11 cellular contexts compared by ENCODE assay signal in the genomic region with DNA sequence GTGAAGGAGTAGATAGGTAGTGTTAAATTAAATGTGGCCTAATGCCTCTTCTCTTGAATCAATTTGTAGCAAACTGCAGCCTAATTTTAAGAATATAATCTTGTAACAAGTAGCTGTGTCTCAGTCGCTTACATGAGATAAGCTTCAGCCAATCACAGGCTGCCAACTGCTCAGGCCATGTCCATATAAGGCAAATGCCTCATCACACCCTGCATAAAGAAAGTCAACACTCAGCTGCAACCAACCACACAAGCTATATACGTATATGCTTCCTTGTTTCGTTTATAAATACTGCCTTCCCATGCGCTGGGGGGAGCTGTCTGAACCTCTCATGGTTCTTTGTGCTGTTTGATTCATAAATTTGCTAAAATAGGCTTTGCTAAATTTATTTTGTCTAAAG.
DNase-seq lines count a peak whose midpoint lies in the region; ATAC-seq, FAIRE-seq and TF ChIP-seq lines count a peak whose summit lies in the region.
"Had no signal": no experiment of that assay in that cellular context is flagged by ENCODE, and none has a peak within 500 bp of the region (broad histone marks: within the 10 kb centered on the region; RNA-seq: fewer than 3 reads in every experiment).

No MANE protein-coding gene starts in this region.

- CTCF ChIA-PET in HepG2 (lab: Yijun Ruan, JAX; ENCODE audit: low intra/inter-chr PET ratio, low total read pairs), result no interaction called here

- BruUV-seq in HepG2 (replicated peaks; lab: Mats Ljungman, UMichigan), result no TSS peak

- intact Hi-C loops in HepG2 (cut with micrococcal nuclease; ENCODE audit: unreplicated experiment) (no loop called here), right lobe of liver (cut with DNase I) (no loop called here)

- H3K4me2 ChIP-seq in HepG2 (ENCODE audit: low read depth, low read length), result no peak overlapping the region

- H3K27ac ChIP-seq in HepG2 (ENCODE audit: extremely low read length, insufficient read depth, low read length) (no peak overlapping the region), right lobe of liver (no peak overlapping the region), RWPE2 (ENCODE audit: poor library complexity, severe bottlenecking) (no peak overlapping the region)
- H3K27ac ChIP-seq: ascending aorta had no signal

- TF ChIP-seq POLR2A in HepG2 (IDR thresholded peaks at IDR 0.05; ENCODE audit: insufficient read depth in 1 of 2, low read depth in 2 of 2, low read length in 2 of 2) (no peak), right lobe of liver (IDR thresholded peaks at IDR 0.05) (no peak)

- no peaks in the 10 kb centered on the region for H3K36me3 ChIP-seq in HepG2 (replicated peaks in 1 of 2; ENCODE audit: control insufficient read depth in 1 of 2, insufficient read depth in 2 of 2, low read length in 2 of 2)
- no peaks in the 10 kb centered on the region for H3K36me3 ChIP-seq in right lobe of liver
- no peaks in the 10 kb centered on the region for H3K36me3 ChIP-seq in RWPE2 (ENCODE audit: low read depth)
- H3K36me3 ChIP-seq: ascending aorta had no signal

- no peak overlapping the region for H3K4me3 ChIP-seq in HepG2 (replicated peaks in 1 of 3; ENCODE audit: insufficient read depth in 1 of 3, low read depth in 2 of 3, low read length in 3 of 3)
- no peak overlapping the region for H3K4me3 ChIP-seq in right lobe of liver
- no peak overlapping the region for H3K4me3 ChIP-seq in RWPE2 (ENCODE audit: severe bottlenecking)
- H3K4me3 ChIP-seq: ascending aorta had no signal

- 2% methylated on average over 4 of the region's 4 CpGs for WGBS in HepG2 (ENCODE audit: low lambda C conversion rate)
- WGBS in right lobe of liver (ENCODE audit: insufficient coverage, low coverage, low lambda C conversion rate, missing lambda C conversion rate), result 71% methylated on average over 4 of the region's 4 CpGs

- ATAC-seq in HepG2, result no peak
- no peak for ATAC-seq in right lobe of liver
- peak; percentile 42 for ATAC-seq in HG03097 (IDR thresholded peaks at IDR 0.05; ENCODE audit: low FRiP score, unreplicated experiment)
- peak; percentile 61; the same call in 2 of the 3 replicates for ATAC-seq in RWPE2 (ENCODE audit: low read depth)
- ATAC-seq: CD8-positive, alpha-beta T cell had no signal

- in situ Hi-C loops in HepG2 (cut with HindIII; ENCODE audit: extremely low pct_ligation_motif_present, low pct_unique_long_range_greater_than_20kb), result loop anchor here (25.0 kb wide), 1 partner anchor 1744 kb away; no protein-coding TSS in a partner anchor

- DNase-seq in HepG2 (ENCODE audit: low spot score), result no peak
- DNase-seq in right lobe of liver, result no peak
- DNase-seq in RWPE2 (ENCODE audit: low spot score), result no peak
- DNase-seq in stimulated activated CD4-positive, alpha-beta T cell treated with anti-CD3 and anti-CD28 coated beads, Interleukin-12 subunit alpha, Interleukin-12 subunit beta, amount 100 ng/mL, for 4 hours, result no peak
- DNase-seq in NCI-H1694 treated with DMSO at 0.1 percent for 48 hours (lab: John Stamatoyannopoulos, UW), result no peak
- no peak for DNase-seq in activated naive CD4-positive, alpha-beta T cell treated with anti-CD3 and anti-CD28 coated beads, Interleukin-2, amount 50 U/mL, for 16 hours
- no peak for DNase-seq in amniotic stem cell (lab: John Stamatoyannopoulos, UW)
- DNase-seq: CD8-positive, alpha-beta T cell had no signal

- TF ChIP-seq EP300 in HepG2 (IDR thresholded peaks at IDR 0.05; ENCODE audit: low read depth in 2 of 2, low read length in 2 of 2), result no peak
- TF ChIP-seq EP300 in HepG2 (CRISPR knock-in tag; IDR thresholded peaks at IDR 0.05; ENCODE audit: borderline replicate concordance), result no peak

- H2AFZ ChIP-seq in HepG2 (ENCODE audit: low read length), result no peak overlapping the region

- no peaks in the 10 kb centered on the region for H3K79me2 ChIP-seq in HepG2 (ENCODE audit: insufficient read depth, low read length)

- POLR2A ChIA-PET in HepG2 (lab: Yijun Ruan, JAX), result no interaction called here

- no peaks in the 10 kb centered on the region for H4K20me1 ChIP-seq in HepG2 (ENCODE audit: insufficient read depth, low read length)

- H3K4me1 ChIP-seq in HepG2 (ENCODE audit: insufficient read depth, low read length), result no peaks in the 10 kb centered on the region
- no peaks in the 10 kb centered on the region for H3K4me1 ChIP-seq in right lobe of liver
- no peaks in the 10 kb centered on the region for H3K4me1 ChIP-seq in RWPE2 (ENCODE audit: insufficient read depth, poor library complexity, severe bottlenecking)
- H3K4me1 ChIP-seq: ascending aorta had no signal

- H3K27me3 ChIP-seq in HepG2 (ENCODE audit: control insufficient read depth in 1 of 2, insufficient read depth in 2 of 2, low read length in 2 of 2), result no peaks in the 10 kb centered on the region
- H3K27me3 ChIP-seq in right lobe of liver, result no peaks in the 10 kb centered on the region
- H3K27me3 ChIP-seq in RWPE2 (ENCODE audit: insufficient read depth, poor library complexity, severe bottlenecking), result peaks cover 4% of the 10 kb centered on the region
- H3K27me3 ChIP-seq: ascending aorta had no signal

- no peak for TF ChIP-seq RAD21 in HepG2 (CRISPR knock-in tag; IDR thresholded peaks at IDR 0.05)

- H3K9me3 ChIP-seq in HepG2 (ENCODE audit: low read length), result peaks cover 17% of the 10 kb centered on the region; the same call in 1 of the 2 replicates
- H3K9me3 ChIP-seq in right lobe of liver, result no peaks in the 10 kb centered on the region
- H3K9me3 ChIP-seq in RWPE2 (ENCODE audit: severe bottlenecking), result no peaks in the 10 kb centered on the region
- H3K9me3 ChIP-seq: ascending aorta had no signal

- TF ChIP-seq CTCF in HepG2 (CRISPR knock-in tag; IDR thresholded peaks at IDR 0.05), result no peak
- TF ChIP-seq CTCF in right lobe of liver (IDR thresholded peaks at IDR 0.05), result no peak
- no peak for TF ChIP-seq CTCF in RWPE2 (IDR thresholded peaks at IDR 0.05; ENCODE audit: poor library complexity, severe bottlenecking)

- H3K9ac ChIP-seq in HepG2 (ENCODE audit: insufficient read depth, low read depth, low read length), result no peak overlapping the region

- no peak for FAIRE-seq in HepG2 (lab: Jason Lieb, UNC)
- FAIRE-seq: keratinocyte had no signal

TF ChIP-seq in HepG2, 621 proteins besides CTCF, POLR2A, EP300 and RAD21:
- no peak for TF ChIP-seq ZNF282 (IDR thresholded peaks at IDR 0.05; ENCODE audit: partially characterized antibody)
- TF ChIP-seq, protein P1, sequence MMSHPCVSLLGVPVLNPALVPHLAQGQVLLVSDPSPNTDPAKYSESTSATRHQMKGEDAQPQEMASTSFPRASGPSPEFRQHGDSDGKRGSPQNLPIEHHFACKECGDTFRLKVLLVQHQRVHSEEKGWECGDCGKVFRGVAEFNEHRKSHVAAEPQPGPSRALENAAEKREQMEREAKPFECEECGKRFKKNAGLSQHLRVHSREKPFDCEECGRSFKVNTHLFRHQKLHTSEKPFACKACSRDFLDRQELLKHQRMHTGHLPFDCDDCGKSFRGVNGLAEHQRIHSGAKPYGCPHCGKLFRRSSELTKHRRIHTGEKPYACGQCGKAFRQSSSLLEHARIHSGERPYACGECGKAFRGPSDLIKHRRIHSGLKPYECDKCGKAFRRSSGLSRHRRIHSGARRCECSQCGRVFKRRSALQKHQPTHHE (CRISPR knock-in tag; IDR thresholded peaks at IDR 0.05; ENCODE audit: borderline replicate concordance), result no peak
- no peak for TF ChIP-seq ZNF788 (CRISPR knock-in tag; IDR thresholded peaks at IDR 0.05; ENCODE audit: borderline replicate concordance)
- no peak for TF ChIP-seq RNF2 (conservative IDR thresholded peaks at IDR 0.05; ENCODE audit: low read depth)
- peak; percentile 74 for TF ChIP-seq SRF (IDR thresholded peaks at IDR 0.05; ENCODE audit: low read depth, low read length)
- TF ChIP-seq, protein P2, sequence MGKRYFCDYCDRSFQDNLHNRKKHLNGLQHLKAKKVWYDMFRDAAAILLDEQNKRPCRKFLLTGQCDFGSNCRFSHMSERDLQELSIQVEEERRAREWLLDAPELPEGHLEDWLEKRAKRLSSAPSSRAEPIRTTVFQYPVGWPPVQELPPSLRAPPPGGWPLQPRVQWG (CRISPR knock-in tag; IDR thresholded peaks at IDR 0.05; ENCODE audit: borderline replicate concordance, low read depth), result no peak
- TF ChIP-seq HDAC6 (IDR thresholded peaks at IDR 0.05; ENCODE audit: low read depth, low read length), result no peak
- TF ChIP-seq ZBTB3 (CRISPR knock-in tag; IDR thresholded peaks at IDR 0.05; ENCODE audit: borderline replicate concordance, low read depth), result no peak

Comparison
In these comparisons a context has a peak if more than half of its experiments do, and no peak if none do; other contexts are left out.
1. ATAC-seq: peak in HG03097 (single experiment) and RWPE2 (single experiment); none in HepG2 (single experiment) and right lobe of liver (0 of 4).